Comparison of ENCODE assay signal across 13 cellular contexts in genomic region chr12:63098851-63099250, GRCh38. TPM values are rescaled to one million over a fixed set of nuclear protein-coding genes. Genes with fewer than 3 reads are reported as not detected.
A peak's percentile ranks its signal among the peaks of the same experiment; 100 is the strongest.
DNase-seq lines count a peak whose midpoint lies in the region; ATAC-seq, FAIRE-seq and TF ChIP-seq lines count a peak whose summit lies in the region.
"Had no signal": no experiment of that assay in that cellular context is flagged by ENCODE, and none has a peak within 500 bp of the region (broad histone marks: within the 10 kb centered on the region; RNA-seq: fewer than 3 reads in every experiment).

No MANE protein-coding gene starts in this region.

- TF ChIP-seq RAD21 in SK-N-SH (IDR thresholded peaks at IDR 0.05; ENCODE audit: low read length), result no peak

- no peaks in the 10 kb centered on the region for H3K36me3 Mint-ChIP-seq in Caco-2 (ENCODE audit: insufficient read depth, unreplicated experiment)
- H3K36me3 Mint-ChIP-seq: activated naive CD8-positive, alpha-beta T cell treated with anti-CD3 and anti-CD28 coated beads, Interleukin-2, amount 10 ng/mL, durations not matched to agents 7 days and 5 days had no signal

- H3K27ac ChIP-seq in kidney (ENCODE audit: low read depth in 2 of 2, low read length in 2 of 2), result no peak overlapping the region
- no peak overlapping the region for H3K27ac ChIP-seq in SK-N-SH (ENCODE audit: low read depth in 2 of 2, low read length in 1 of 2)

- ATAC-seq in HG03280 (IDR thresholded peaks at IDR 0.05; ENCODE audit: unreplicated experiment), result no peak
- ATAC-seq: effector memory CD8-positive, alpha-beta T cell had no signal

- no peaks in the 10 kb centered on the region for H3K9me3 Mint-ChIP-seq in Caco-2 (ENCODE audit: unreplicated experiment)
- H3K9me3 Mint-ChIP-seq: activated CD4-positive, alpha-beta memory T cell treated with anti-CD3 and anti-CD28 coated beads, Interleukin-2, amount 10 ng/mL, durations not matched to agents 7 days and 5 days; activated naive CD8-positive, alpha-beta T cell treated with anti-CD3 and anti-CD28 coated beads, Interleukin-2, amount 10 ng/mL, durations not matched to agents 7 days and 5 days; effector memory CD8-positive, alpha-beta T cell had no signal

- no peak overlapping the region for H3K27ac Mint-ChIP-seq in Caco-2 (ENCODE audit: unreplicated experiment)
- H3K27ac Mint-ChIP-seq: activated CD4-positive, alpha-beta memory T cell treated with anti-CD3 and anti-CD28 coated beads, Interleukin-2, amount 10 ng/mL, durations not matched to agents 7 days and 5 days; activated naive CD8-positive, alpha-beta T cell treated with anti-CD3 and anti-CD28 coated beads, Interleukin-2, amount 10 ng/mL, durations not matched to agents 7 days and 5 days; effector memory CD8-positive, alpha-beta T cell had no signal

- H3K9me3 ChIP-seq in Caco-2 (no peaks in the 10 kb centered on the region), kidney (ENCODE audit: control insufficient read depth in 1 of 2, low read length in 2 of 2) (no peaks in the 10 kb centered on the region), SK-N-SH (no peaks in the 10 kb centered on the region)

- H2AFZ ChIP-seq in SK-N-SH (ENCODE audit: low read depth), result no peak overlapping the region

- BruUV-seq in Caco-2 (replicated peaks; lab: Mats Ljungman, UMichigan), result no TSS peak

- no peaks in the 10 kb centered on the region; the same call in none of the 2 replicates for H3K4me1 ChIP-seq in Caco-2
- no peaks in the 10 kb centered on the region for H3K4me1 ChIP-seq in kidney (ENCODE audit: control insufficient read depth in 1 of 2, insufficient read depth in 1 of 2, low read depth in 1 of 2, low read length in 2 of 2)
- no peaks in the 10 kb centered on the region for H3K4me1 ChIP-seq in SK-N-SH (ENCODE audit: control insufficient read depth in 1 of 2, insufficient read depth in 2 of 2, low read depth in 1 of 2, low read length in 1 of 2)

- TF ChIP-seq CTCF in Caco-2 (IDR thresholded peaks at IDR 0.05; ENCODE audit: insufficient read depth in 1 of 2, low read depth in 1 of 2, low read length in 1 of 2, severe bottlenecking in 1 of 2, unreplicated experiment in 1 of 2) (peak; percentile 54 to 64), kidney (IDR thresholded peaks at IDR 0.05; ENCODE audit: borderline replicate concordance, extremely low read depth, insufficient read depth) (peak; percentile 50), SK-N-SH (IDR thresholded peaks at IDR 0.05) (no peak)

- peaks cover 6% of the 10 kb centered on the region for H3K4me1 Mint-ChIP-seq in Caco-2 (ENCODE audit: low read depth, unreplicated experiment)
- H3K4me1 Mint-ChIP-seq: activated CD4-positive, alpha-beta memory T cell treated with anti-CD3 and anti-CD28 coated beads, Interleukin-2, amount 10 ng/mL, durations not matched to agents 7 days and 5 days; activated naive CD8-positive, alpha-beta T cell treated with anti-CD3 and anti-CD28 coated beads, Interleukin-2, amount 10 ng/mL, durations not matched to agents 7 days and 5 days had no signal

- no peak overlapping the region for H3K4me2 ChIP-seq in SK-N-SH

- DNase-seq in Caco-2 (peak; percentile 50 to 53), HT-29 (ENCODE audit: low spot score) (peak; percentile 52), SHP77 (lab: John Stamatoyannopoulos, UW) (peak; percentile 14 to 29), kidney (no peak), SK-N-SH (no peak), GF-D8 (lab: John Stamatoyannopoulos, UW) (no peak), NCI-H510A treated with DMSO at 0.1 percent for 48 hours (lab: John Stamatoyannopoulos, UW) (no peak)
- DNase-seq: activated CD4-positive, alpha-beta memory T cell treated with anti-CD3 and anti-CD28 coated beads, Interleukin-2, amount 10 ng/mL, durations not matched to agents 7 days and 5 days; activated naive CD8-positive, alpha-beta T cell treated with anti-CD3 and anti-CD28 coated beads, Interleukin-2, amount 10 ng/mL, durations not matched to agents 7 days and 5 days; effector memory CD8-positive, alpha-beta T cell; HCEC 1CT; stimulated activated CD4-positive, alpha-beta T cell treated with anti-CD3 and anti-CD28 coated beads, Interleukin-15, amount 100 ng/mL, for 24 hours had no signal

- H3K9ac ChIP-seq in kidney (ENCODE audit: low read length in 2 of 2), result no peak overlapping the region
- H3K9ac ChIP-seq in SK-N-SH, result no peak overlapping the region

- CTCF ChIA-PET in Caco-2 (lab: Charles Lee) (no interaction called here), SK-N-SH (lab: Yijun Ruan, JAX) (no interaction called here)

- no peaks in the 10 kb centered on the region for H3K27me3 ChIP-seq in Caco-2 (replicated peaks; ENCODE audit: control insufficient read depth, insufficient read depth, low read length)
- no peaks in the 10 kb centered on the region; the same call in 1 of the 2 replicates for H3K27me3 ChIP-seq in SK-N-SH (ENCODE audit: insufficient read depth)

- no peaks in the 10 kb centered on the region for H3K9me2 ChIP-seq in SK-N-SH

- intact Hi-C loops in Caco-2 (cut with micrococcal nuclease; ENCODE audit: unreplicated experiment), result loop anchor here (1.0 to 10.0 kb wide), 4 partner anchors 28 to 661 kb away; no protein-coding TSS in a partner anchor
- intact Hi-C loops in kidney (cut with DNase I), result no loop called here

- no peak overlapping the region for H3K4me3 Mint-ChIP-seq in Caco-2 (ENCODE audit: unreplicated experiment)
- H3K4me3 Mint-ChIP-seq: activated CD4-positive, alpha-beta memory T cell treated with anti-CD3 and anti-CD28 coated beads, Interleukin-2, amount 10 ng/mL, durations not matched to agents 7 days and 5 days; activated naive CD8-positive, alpha-beta T cell treated with anti-CD3 and anti-CD28 coated beads, Interleukin-2, amount 10 ng/mL, durations not matched to agents 7 days and 5 days; effector memory CD8-positive, alpha-beta T cell had no signal

- no peaks in the 10 kb centered on the region for H3K79me2 ChIP-seq in SK-N-SH (ENCODE audit: insufficient read depth)

- no peak for FAIRE-seq in kidney (lab: Jason Lieb, UNC)

- H3K36me3 ChIP-seq in Caco-2 (ENCODE audit: control insufficient read depth, insufficient read depth, low read length) (no peaks in the 10 kb centered on the region), kidney (ENCODE audit: control insufficient read depth in 1 of 2, insufficient read depth in 2 of 2, low read length in 2 of 2) (no peaks in the 10 kb centered on the region), SK-N-SH (replicated peaks in 1 of 2; ENCODE audit: control insufficient read depth in 1 of 2, insufficient read depth in 2 of 2, low read length in 1 of 2) (no peaks in the 10 kb centered on the region)

- H3K4me3 ChIP-seq in Caco-2 (ENCODE audit: low read depth, low read length) (no peak overlapping the region), kidney (ENCODE audit: low read length in 2 of 2) (no peak overlapping the region), SK-N-SH (ENCODE audit: low read depth in 2 of 2, low read length in 1 of 2) (no peak overlapping the region)

- TF ChIP-seq EP300 in SK-N-SH (IDR thresholded peaks at IDR 0.05; ENCODE audit: borderline replicate concordance in 1 of 2, low read depth in 1 of 2, low read length in 1 of 2), result no peak

- POLR2A ChIA-PET in Caco-2 (lab: Charles Lee), result no interaction called here
- POLR2A ChIA-PET in SK-N-SH (lab: Yijun Ruan, JAX), result no interaction called here

- H3K27me3 Mint-ChIP-seq in Caco-2 (ENCODE audit: insufficient read depth, unreplicated experiment), result no peaks in the 10 kb centered on the region
- H3K27me3 Mint-ChIP-seq: activated CD4-positive, alpha-beta memory T cell treated with anti-CD3 and anti-CD28 coated beads, Interleukin-2, amount 10 ng/mL, durations not matched to agents 7 days and 5 days; activated naive CD8-positive, alpha-beta T cell treated with anti-CD3 and anti-CD28 coated beads, Interleukin-2, amount 10 ng/mL, durations not matched to agents 7 days and 5 days had no signal

- 5% methylated on average over 2 of the region's 2 CpGs for WGBS in SK-N-SH (ENCODE audit: low lambda C conversion rate)

- H4K20me1 ChIP-seq in SK-N-SH (ENCODE audit: insufficient read depth), result no peaks in the 10 kb centered on the region

- no peaks in the 10 kb centered on the region for H3F3A ChIP-seq in SK-N-SH (replicated peaks; ENCODE audit: insufficient read depth)

TF ChIP-seq in SK-N-SH, 30 proteins besides CTCF, POLR2A, EP300 and RAD21 (continues in another document):
- TF ChIP-seq NRF1 (IDR thresholded peaks at IDR 0.05; ENCODE audit: low read depth, low read length), result no peak
- no peak for TF ChIP-seq PBX3 (IDR thresholded peaks at IDR 0.05)
- TF ChIP-seq SMC3 (IDR thresholded peaks at IDR 0.05; ENCODE audit: low read depth, low read length), result no peak
- TF ChIP-seq TAF1 (IDR thresholded peaks at IDR 0.05; ENCODE audit: borderline replicate concordance, low read depth, low read length), result no peak
- no peak for TF ChIP-seq FOSL2 (IDR thresholded peaks at IDR 0.05; ENCODE audit: borderline replicate concordance, low read depth)
- no peak for TF ChIP-seq POLR2AphosphoS5 (IDR thresholded peaks at IDR 0.05; ENCODE audit: low read depth, low read length)
- no peak for TF ChIP-seq TCF12 (IDR thresholded peaks at IDR 0.05)
- TF ChIP-seq MAX (IDR thresholded peaks at IDR 0.05; ENCODE audit: low read depth), result no peak
- TF ChIP-seq SIN3A (IDR thresholded peaks at IDR 0.05; ENCODE audit: borderline replicate concordance, low read depth, low read length), result no peak
- no peak for TF ChIP-seq MXI1 (IDR thresholded peaks at IDR 0.05; ENCODE audit: low read depth, low read length)
- no peak for TF ChIP-seq CHD2 (IDR thresholded peaks at IDR 0.05; ENCODE audit: low read length, partially characterized antibody)

RNA-seq across cellular contexts. Expression of gene AVPR1A, which starts 52.1 kb away (rescaled TPM):
- not detected in 2 replicates for total RNA-seq in Caco-2 (2022)
- total RNA-seq in HT-29 (2014; rRNA removed; shearing (Covaris generic)), result not detected in 2 replicates
- 5.4 TPM for total RNA-seq in kidney
- polyA plus RNA-seq in kidney (ENCODE audit: insufficient read depth, low read depth, low replicate concordance), result 4.5 TPM
- not detected in 2 replicates for polyA plus RNA-seq in SK-N-SH (2012; rRNA removed)
- polyA plus RNA-seq in SK-N-SH (2012; cell fraction: cytosol; rRNA removed), result not detected in 2 replicates
- not detected in 2 replicates for polyA plus RNA-seq in SK-N-SH (2012; cell fraction: nucleus; rRNA removed)
- total RNA-seq: activated CD4-positive, alpha-beta memory T cell treated with anti-CD3 and anti-CD28 coated beads, Interleukin-2, amount 10 ng/mL, durations not matched to agents 7 days and 5 days; activated naive CD8-positive, alpha-beta T cell treated with anti-CD3 and anti-CD28 coated beads, Interleukin-2, amount 10 ng/mL, durations not matched to agents 7 days and 5 days had no signal

Comparison
In these comparisons a context has a peak if more than half of its experiments do, and no peak if none do; other contexts are left out.
1. DNase-seq: peak in Caco-2 (2 of 2), HT-29 (single experiment) and SHP77 (2 of 2); none in kidney (single experiment), SK-N-SH (single experiment), GF-D8 (single experiment) and NCI-H510A treated with DMSO at 0.1 percent for 48 hours (single experiment).